13 cellular contexts compared by ENCODE assay signal in genomic region chr3:28376424-28376823, GRCh38. TPM values are rescaled to one million over a fixed set of nuclear protein-coding genes. Genes with fewer than 3 reads are reported as not detected.
DNase-seq lines count a peak whose midpoint lies in the region; TF ChIP-seq lines count a peak whose summit lies in the region.
"Had no signal": no experiment of that assay in that cellular context is flagged by ENCODE, and none has a peak within 500 bp of the region (broad histone marks: within the 10 kb centered on the region; RNA-seq: fewer than 3 reads in every experiment).

No MANE protein-coding gene starts in this region.

- no peak overlapping the region for H3K4me3 ChIP-seq in AG10803 (ENCODE audit: low read length)

- intact Hi-C loops in posterior vena cava (cut with DNase I): no loop called here

- TF ChIP-seq CTCF in AG10803 (conservative IDR thresholded peaks at IDR 0.05; ENCODE audit: low read length): no peak

- DNase-seq in AG10803 (ENCODE audit: low read depth) (peak; percentile 39), NCI-H226 (peak; percentile 88), dedifferentiated amniotic fluid mesenchymal stem cell (ENCODE audit: extremely low spot score) (peak; percentile 71), mucosa of gallbladder (ENCODE audit: low spot score) (peak; percentile 10), NCI-H1092 treated with DMSO at 0.1 percent for 48 hours (lab: John Stamatoyannopoulos, UW) (no peak), NCI-H2227 treated with DMSO at 0.1 percent for 48 hours (lab: John Stamatoyannopoulos, UW) (no peak), posterior vena cava (ENCODE audit: low spot score) (no peak)
- DNase-seq in stimulated activated CD8-positive, alpha-beta memory T cell treated with anti-CD3 and anti-CD28 coated beads, Interleukin-4, amount 100 ng/mL, for 48 hours: no peak
- DNase-seq: activated effector memory CD4-positive, alpha-beta T cell treated with Interleukin-2 at 50 U/mL for 16 hours; kidney glomerular epithelial cell; NCI-H1930; stimulated activated CD4-positive, alpha-beta T cell treated with anti-CD3 and anti-CD28 coated beads, Interleukin-2, amount 100 ng/mL, for 24 hours; T-cell had no signal

RNA-seq across cellular contexts. Expression of gene AZI2, which starts 27.8 kb away (rescaled TPM):
- 55.1 TPM for total RNA-seq in mucosa of gallbladder
- 10 to 100 TPM; 71.0 to 75.0 TPM for total RNA-seq in posterior vena cava

RNA-seq across cellular contexts. Expression of gene ZCWPW2, which starts 27.9 kb away (rescaled TPM):
- 1.4 TPM for total RNA-seq in mucosa of gallbladder
- 1 to 10 TPM; 2.2 to 2.4 TPM for total RNA-seq in posterior vena cava

Comparison
In these comparisons a context has a peak if more than half of its experiments do, and no peak if none do; other contexts are left out.
1. DNase-seq: peak in AG10803 (single experiment), NCI-H226 (single experiment), dedifferentiated amniotic fluid mesenchymal stem cell (single experiment) and mucosa of gallbladder (single experiment); none in stimulated activated CD8-positive, alpha-beta memory T cell treated with anti-CD3 and anti-CD28 coated beads, Interleukin-4, amount 100 ng/mL, for 48 hours (single experiment), NCI-H1092 treated with DMSO at 0.1 percent for 48 hours (single experiment), NCI-H2227 treated with DMSO at 0.1 percent for 48 hours (single experiment) and posterior vena cava (single experiment).